Comparison of ENCODE assay signal across 21 cellular contexts in genomic region chr11:45795379-45795778, GRCh38.
"Had no signal": no experiment of that assay in that cellular context is flagged by ENCODE, and none has a peak within 500 bp of the region (broad histone marks: within the 10 kb centered on the region; RNA-seq: fewer than 3 reads in every experiment).

No MANE protein-coding gene starts in this region.

- H3K4me1 Mint-ChIP-seq: natural killer cell had no signal

- H3K27ac ChIP-seq: body of pancreas, colonic mucosa, left lung, skin epidermis, tibial nerve had no signal

- H3K27ac Mint-ChIP-seq: activated naive CD4-positive, alpha-beta T cell treated with anti-CD3 and anti-CD28 coated beads, Interleukin-2, amount 50 U/mL, for 72 hours; natural killer cell had no signal

- DNase-seq: activated CD4-positive, alpha-beta T cell treated with anti-CD3 and anti-CD28 coated beads for 1 hour; activated CD4-positive, alpha-beta T cell treated with anti-CD3 and anti-CD28 coated beads, Interleukin-2, amount 50 U/mL, for 48 hours; activated effector memory CD4-positive, alpha-beta T cell treated with anti-CD3 and anti-CD28 coated beads, Interleukin-2, amount 50 U/mL, for 16 hours; activated T-cell treated with anti-CD3 and anti-CD28 coated beads, Interleukin-2, amount 50 U/mL, for 48 hours; amniotic stem cell; body of pancreas; central memory CD4-positive, alpha-beta T cell; colonic mucosa; left lung; natural killer cell; retina; stimulated activated CD4-positive, alpha-beta T cell treated with anti-CD3 and anti-CD28 coated beads, Interleukin-15, amount 100 ng/mL, for 24 hours; stimulated activated CD4-positive, alpha-beta T cell treated with anti-CD3 and anti-CD28 coated beads, Interleukin-4, amount 100 ng/mL, for 1 hour; stimulated activated naive CD4-positive, alpha-beta T cell; T-helper 1 cell; T1000 had no signal

- ATAC-seq: activated naive CD4-positive, alpha-beta T cell treated with anti-CD3 and anti-CD28 coated beads, Interleukin-2, amount 50 U/mL, for 72 hours; body of pancreas; esophagus mucosa; left lung; natural killer cell had no signal

- H3K9me3 Mint-ChIP-seq: activated naive CD4-positive, alpha-beta T cell treated with anti-CD3 and anti-CD28 coated beads, Interleukin-2, amount 50 U/mL, for 72 hours; natural killer cell had no signal

- H3K36me3 ChIP-seq: colonic mucosa, left lung, tibial nerve had no signal

- H3K36me3 Mint-ChIP-seq: activated naive CD4-positive, alpha-beta T cell treated with anti-CD3 and anti-CD28 coated beads, Interleukin-2, amount 50 U/mL, for 72 hours; natural killer cell had no signal

- H3K27me3 ChIP-seq: body of pancreas, colonic mucosa, tibial nerve had no signal

- FAIRE-seq: keratinocyte had no signal

- H3K4me3 Mint-ChIP-seq: natural killer cell had no signal

- H3K9me3 ChIP-seq: body of pancreas, colonic mucosa, left lung, tibial nerve had no signal

- H3K4me3 ChIP-seq: body of pancreas, colonic mucosa, left lung, skin epidermis, tibial nerve had no signal

- H3K4me1 ChIP-seq: body of pancreas, colonic mucosa, tibial nerve had no signal
